9 cellular contexts compared by ENCODE assay signal in the genomic region with DNA sequence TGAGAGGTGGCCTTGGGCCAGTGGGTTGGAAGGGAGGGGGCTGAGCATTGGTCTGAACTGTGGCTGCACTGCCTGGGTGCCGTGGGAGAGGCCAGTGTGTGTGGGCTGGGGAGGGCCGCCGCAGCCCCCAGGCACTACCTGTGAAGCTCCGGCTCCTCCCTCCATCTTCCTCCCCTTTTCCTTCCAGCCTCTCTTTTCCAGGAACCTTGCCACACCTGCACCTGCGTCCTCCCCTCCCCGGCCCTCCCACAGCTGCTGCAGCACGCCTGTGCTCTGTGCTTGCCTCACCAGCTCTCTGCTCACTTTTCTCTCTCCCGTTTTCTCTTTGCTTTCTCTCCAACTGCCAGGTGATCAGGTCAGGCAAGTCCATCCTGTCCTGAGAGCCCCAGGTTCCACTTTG. TPM values are rescaled to one million over a fixed set of nuclear protein-coding genes. Genes with fewer than 3 reads are reported as not detected.
A peak's percentile ranks its signal among the peaks of the same experiment; 100 is the strongest.
DNase-seq lines count a peak whose midpoint lies in the region; ATAC-seq and TF ChIP-seq lines count a peak whose summit lies in the region.
"Not testable (repeated sequence)": the region's sequence is repeated elsewhere in the genome, so short reads cannot be mapped to it uniquely, and the experiment has no call there.
"Had no signal": no experiment of that assay in that cellular context is flagged by ENCODE, and none has a peak within 500 bp of the region (broad histone marks: within the 10 kb centered on the region; RNA-seq: fewer than 3 reads in every experiment).

No MANE protein-coding gene starts in this region.

- peak; percentile 63 for DNase-seq in NCI-H2171 treated with DMSO at 0.1 percent for 48 hours (lab: John Stamatoyannopoulos, UW)
- peak; percentile 5 for DNase-seq in WERI-Rb-1
- DNase-seq in activated naive CD8-positive, alpha-beta T cell treated with anti-CD3 and anti-CD28 coated beads, Interleukin-2, amount 10 ng/mL, durations not matched to agents 7 days and 5 days: peak; percentile 31
- DNase-seq in right atrium auricular region (ENCODE audit: low spot score): peak; percentile 7
- peak; percentile 28 for DNase-seq in lower lobe of right lung
- peak; percentile 74 for DNase-seq in posterior vena cava (ENCODE audit: low spot score)
- DNase-seq in ureter (ENCODE audit: low spot score): peak; percentile 42

- not testable (repeated sequence) for H3K4me3 ChIP-seq in WERI-Rb-1 (ENCODE audit: low read depth, low read length); right atrium auricular region; lower lobe of right lung

- H3K9me3 Mint-ChIP-seq in activated naive CD8-positive, alpha-beta T cell treated with anti-CD3 and anti-CD28 coated beads, Interleukin-2, amount 10 ng/mL, durations not matched to agents 7 days and 5 days: not testable (repeated sequence)

- not testable (repeated sequence) for H3K9me3 ChIP-seq in WERI-Rb-1 (ENCODE audit: severe bottlenecking); right atrium auricular region; lower lobe of right lung

- H3K36me3 ChIP-seq in WERI-Rb-1, right atrium auricular region, lower lobe of right lung: not testable (repeated sequence)

- H3K36me3 Mint-ChIP-seq in activated naive CD8-positive, alpha-beta T cell treated with anti-CD3 and anti-CD28 coated beads, Interleukin-2, amount 10 ng/mL, durations not matched to agents 7 days and 5 days: not testable (repeated sequence)

- H3K4me1 ChIP-seq in right atrium auricular region, lower lobe of right lung: not testable (repeated sequence)

- H3K27ac Mint-ChIP-seq in activated naive CD8-positive, alpha-beta T cell treated with anti-CD3 and anti-CD28 coated beads, Interleukin-2, amount 10 ng/mL, durations not matched to agents 7 days and 5 days: not testable (repeated sequence)

- not testable (repeated sequence) for H3K27me3 Mint-ChIP-seq in activated naive CD8-positive, alpha-beta T cell treated with anti-CD3 and anti-CD28 coated beads, Interleukin-2, amount 10 ng/mL, durations not matched to agents 7 days and 5 days

- POLR2A ChIA-PET in activated naive CD8-positive, alpha-beta T cell treated with anti-CD3 and anti-CD28 coated beads, Interleukin-2, amount 10 ng/mL, durations not matched to agents 7 days and 5 days (lab: Charles Lee): not testable (repeated sequence)

- H3K27me3 ChIP-seq in WERI-Rb-1 (ENCODE audit: insufficient read depth, low read depth, severe bottlenecking); right atrium auricular region; lower lobe of right lung (ENCODE audit: low read depth): not testable (repeated sequence)

- TF ChIP-seq CTCF in WERI-Rb-1 (IDR thresholded peaks at IDR 0.05; ENCODE audit: low read depth, low read length); right atrium auricular region (IDR thresholded peaks at IDR 0.05); lower lobe of right lung (IDR thresholded peaks at IDR 0.05): not testable (repeated sequence)

- peaks cover 14% of the 10 kb centered on the region for H3K4me1 Mint-ChIP-seq in activated naive CD8-positive, alpha-beta T cell treated with anti-CD3 and anti-CD28 coated beads, Interleukin-2, amount 10 ng/mL, durations not matched to agents 7 days and 5 days

- H3K27ac ChIP-seq in WERI-Rb-1, right atrium auricular region, lower lobe of right lung: not testable (repeated sequence)

- intact Hi-C loops in lower lobe of right lung (cut with DNase I); posterior vena cava (cut with DNase I): not testable (repeated sequence)

- not testable (repeated sequence) for H3K4me3 Mint-ChIP-seq in activated naive CD8-positive, alpha-beta T cell treated with anti-CD3 and anti-CD28 coated beads, Interleukin-2, amount 10 ng/mL, durations not matched to agents 7 days and 5 days

- ATAC-seq in activated naive CD8-positive, alpha-beta T cell treated with anti-CD3 and anti-CD28 coated beads, Interleukin-2, amount 10 ng/mL, durations not matched to agents 7 days and 5 days (ENCODE audit: low read depth); lower lobe of right lung: not testable (repeated sequence)

RNA-seq across cellular contexts. Expression of a gene that starts 17.5 kb away (rescaled TPM):
- total RNA-seq in activated naive CD8-positive, alpha-beta T cell treated with anti-CD3 and anti-CD28 coated beads, Interleukin-2, amount 10 ng/mL, durations not matched to agents 7 days and 5 days: under 1 TPM in 1 of 2 experiments, not detected in 1; 0.40 TPM
- total RNA-seq in right atrium auricular region (not detected), lower lobe of right lung (not detected), posterior vena cava (under 1 TPM in 1 of 2 donors, not detected in 1; 0.24 TPM), ureter (not detected)
- total RNA-seq: Calu3, Daoy had no signal

Comparison
In these comparisons a context has a peak if more than half of its experiments do, and no peak if none do; other contexts are left out.
1. DNase-seq: peak in every context shown above with its lines; median percentile 74 in posterior vena cava; 63 in NCI-H2171 treated with DMSO at 0.1 percent for 48 hours; 42 in ureter; 31 in activated naive CD8-positive, alpha-beta T cell treated with anti-CD3 and anti-CD28 coated beads, Interleukin-2, amount 10 ng/mL, durations not matched to agents 7 days and 5 days; 28 in lower lobe of right lung; 7 in right atrium auricular region; 5 in WERI-Rb-1.